In genomic region chr19:2237869-2238153, GRCh38 we compare ENCODE assay signal across 9 cellular contexts. TPM values are rescaled to one million over a fixed set of nuclear protein-coding genes. Genes with fewer than 3 reads are reported as not detected.
DNase-seq lines count a peak whose midpoint lies in the region; ATAC-seq, FAIRE-seq and TF ChIP-seq lines count a peak whose summit lies in the region.
"Had no signal": no experiment of that assay in that cellular context is flagged by ENCODE, and none has a peak within 500 bp of the region (broad histone marks: within the 10 kb centered on the region; RNA-seq: fewer than 3 reads in every experiment).

No MANE protein-coding gene starts in this region.

- no peaks in the 10 kb centered on the region for H3K9me3 Mint-ChIP-seq in activated CD4-positive, alpha-beta T cell treated with anti-CD3 and anti-CD28 coated beads, Interleukin-2, amount 10 ng/mL, durations not matched to agents 24 days and 14 days
- H3K9me3 Mint-ChIP-seq in activated T-helper 2 cell treated with anti-CD3 and anti-CD28 coated beads, Interferon-gamma antibody, Interleukin-2, Interleukin-4, amounts not matched to agents 10 μg/mL and 5 μg/mL and 100 μg/mL, durations not matched to agents 14 hours and 24 hours and 36 hours = no peaks in the 10 kb centered on the region

- H3K4me3 Mint-ChIP-seq in activated CD4-positive, alpha-beta T cell treated with anti-CD3 and anti-CD28 coated beads, Interleukin-2, amount 10 ng/mL, durations not matched to agents 24 days and 14 days = peak overlapping the region; percentile 100
- peak overlapping the region; percentile 99 for H3K4me3 Mint-ChIP-seq in activated T-helper 2 cell treated with anti-CD3 and anti-CD28 coated beads, Interferon-gamma antibody, Interleukin-2, Interleukin-4, amounts not matched to agents 10 μg/mL and 5 μg/mL and 100 μg/mL, durations not matched to agents 14 hours and 24 hours and 36 hours (ENCODE audit: low read depth)

- peaks cover 2% of the 10 kb centered on the region for H3K27me3 Mint-ChIP-seq in activated CD4-positive, alpha-beta T cell treated with anti-CD3 and anti-CD28 coated beads, Interleukin-2, amount 10 ng/mL, durations not matched to agents 24 days and 14 days
- H3K27me3 Mint-ChIP-seq in activated T-helper 2 cell treated with anti-CD3 and anti-CD28 coated beads, Interferon-gamma antibody, Interleukin-2, Interleukin-4, amounts not matched to agents 10 μg/mL and 5 μg/mL and 100 μg/mL, durations not matched to agents 14 hours and 24 hours and 36 hours (ENCODE audit: low read depth) = no peaks in the 10 kb centered on the region

- TF ChIP-seq EP300 in suprapubic skin (IDR thresholded peaks at IDR 0.05) = no peak

- no peak overlapping the region for H3K9ac ChIP-seq in kidney (ENCODE audit: low read length in 2 of 2)

- TF ChIP-seq POLR2A in suprapubic skin (IDR thresholded peaks at IDR 0.05) = no peak

- WGBS in suprapubic skin = 77% methylated on average over 6 of the region's 6 CpGs

- H3K36me3 ChIP-seq in kidney (ENCODE audit: control insufficient read depth in 1 of 2, insufficient read depth in 2 of 2, low read length in 2 of 2) = no peaks in the 10 kb centered on the region
- peaks cover 13% of the 10 kb centered on the region for H3K36me3 ChIP-seq in suprapubic skin

- no peak overlapping the region for H3K27ac ChIP-seq in kidney (ENCODE audit: low read depth in 2 of 2, low read length in 2 of 2)
- peak overlapping the region; percentile 94 for H3K27ac ChIP-seq in suprapubic skin

- no peak for FAIRE-seq in kidney (lab: Jason Lieb, UNC)

- peaks cover 57% of the 10 kb centered on the region for H3K36me3 Mint-ChIP-seq in activated CD4-positive, alpha-beta T cell treated with anti-CD3 and anti-CD28 coated beads, Interleukin-2, amount 10 ng/mL, durations not matched to agents 24 days and 14 days (ENCODE audit: low read depth)
- H3K36me3 Mint-ChIP-seq in activated T-helper 2 cell treated with anti-CD3 and anti-CD28 coated beads, Interferon-gamma antibody, Interleukin-2, Interleukin-4, amounts not matched to agents 10 μg/mL and 5 μg/mL and 100 μg/mL, durations not matched to agents 14 hours and 24 hours and 36 hours (ENCODE audit: low read depth) = peaks cover 63% of the 10 kb centered on the region

- H3K4me1 ChIP-seq in kidney (ENCODE audit: control insufficient read depth in 1 of 2, insufficient read depth in 1 of 2, low read depth in 1 of 2, low read length in 2 of 2) = peaks cover 33 to 52% of the 10 kb centered on the region in 2 donors
- peaks cover 85% of the 10 kb centered on the region for H3K4me1 ChIP-seq in suprapubic skin

- peaks cover 62% of the 10 kb centered on the region for H3K4me1 Mint-ChIP-seq in activated CD4-positive, alpha-beta T cell treated with anti-CD3 and anti-CD28 coated beads, Interleukin-2, amount 10 ng/mL, durations not matched to agents 24 days and 14 days
- H3K4me1 Mint-ChIP-seq in activated T-helper 2 cell treated with anti-CD3 and anti-CD28 coated beads, Interferon-gamma antibody, Interleukin-2, Interleukin-4, amounts not matched to agents 10 μg/mL and 5 μg/mL and 100 μg/mL, durations not matched to agents 14 hours and 24 hours and 36 hours (ENCODE audit: low read depth) = peaks cover 44% of the 10 kb centered on the region

- ATAC-seq in GM19324 (IDR thresholded peaks at IDR 0.05; ENCODE audit: low FRiP score, unreplicated experiment) = no peak

- TF ChIP-seq CTCF in kidney (IDR thresholded peaks at IDR 0.05; ENCODE audit: borderline replicate concordance, extremely low read depth, insufficient read depth) = no peak
- TF ChIP-seq CTCF in suprapubic skin (IDR thresholded peaks at IDR 0.05) = no peak

- peak overlapping the region; percentile 100 for H3K27ac Mint-ChIP-seq in activated CD4-positive, alpha-beta T cell treated with anti-CD3 and anti-CD28 coated beads, Interleukin-2, amount 10 ng/mL, durations not matched to agents 24 days and 14 days
- peak overlapping the region; percentile 99 for H3K27ac Mint-ChIP-seq in activated T-helper 2 cell treated with anti-CD3 and anti-CD28 coated beads, Interferon-gamma antibody, Interleukin-2, Interleukin-4, amounts not matched to agents 10 μg/mL and 5 μg/mL and 100 μg/mL, durations not matched to agents 14 hours and 24 hours and 36 hours

- no peaks in the 10 kb centered on the region for H3K9me3 ChIP-seq in kidney (ENCODE audit: control insufficient read depth in 1 of 2, low read length in 2 of 2)
- H3K9me3 ChIP-seq in suprapubic skin = no peaks in the 10 kb centered on the region

- intact Hi-C loops in activated CD4-positive, alpha-beta T cell treated with anti-CD3 and anti-CD28 coated beads, Interleukin-2, amount 10 ng/mL, durations not matched to agents 24 days and 14 days (cut with micrococcal nuclease) = loop anchor here (5.0 kb wide), 1 partner anchor 71 kb away; no protein-coding TSS in a partner anchor
- intact Hi-C loops in activated T-helper 2 cell treated with anti-CD3 and anti-CD28 coated beads, Interferon-gamma antibody, Interleukin-2, Interleukin-4, amounts not matched to agents 10 μg/mL and 5 μg/mL and 100 μg/mL, durations not matched to agents 14 hours and 24 hours and 36 hours (cut with micrococcal nuclease) = loop anchor here (5.0 kb wide), 3 partner anchors 89 to 154 kb away; partner anchors contain the start of genes LSM7 and SPPL2B
- intact Hi-C loops in kidney (cut with DNase I) = no loop called here

- no peaks in the 10 kb centered on the region for H3K27me3 ChIP-seq in suprapubic skin

- no peak for DNase-seq in activated CD4-positive, alpha-beta T cell treated with anti-CD3 and anti-CD28 coated beads, Interleukin-2, amount 10 ng/mL, durations not matched to agents 24 days and 14 days
- no peak for DNase-seq in activated CD4-positive, alpha-beta T cell treated with anti-CD3 and anti-CD28 coated beads for 1 hour
- no peak for DNase-seq in activated T-helper 2 cell treated with anti-CD3 and anti-CD28 coated beads, Interferon-gamma antibody, Interleukin-2, Interleukin-4, amounts not matched to agents 10 μg/mL and 5 μg/mL and 100 μg/mL, durations not matched to agents 14 hours and 24 hours and 36 hours (ENCODE audit: low spot score)
- DNase-seq in kidney (no peak), suprapubic skin (ENCODE audit: low spot score in 2 of 2) (no peak), cerebellum (ENCODE audit: low spot score) (no peak), DMS153 (lab: John Stamatoyannopoulos, UW) (no peak)
- DNase-seq: GOT3 had no signal

- peak overlapping the region; percentile 76 to 79 for H3K4me3 ChIP-seq in kidney (ENCODE audit: low read length in 2 of 2)
- H3K4me3 ChIP-seq in suprapubic skin = peak overlapping the region; percentile 92

RNA-seq across cellular contexts. Expression of gene SF3A2, which starts 1.2 kb away (rescaled TPM):
- total RNA-seq in activated CD4-positive, alpha-beta T cell treated with anti-CD3 and anti-CD28 coated beads, Interleukin-2, amount 10 ng/mL, durations not matched to agents 24 days and 14 days = 159 and 171 TPM in 2 replicates
- total RNA-seq in activated T-helper 2 cell treated with anti-CD3 and anti-CD28 coated beads, Interferon-gamma antibody, Interleukin-2, Interleukin-4, amounts not matched to agents 10 μg/mL and 5 μg/mL and 100 μg/mL, durations not matched to agents 14 hours and 24 hours and 36 hours = 153 and 154 TPM in 2 replicates
- total RNA-seq in kidney = 64.1 TPM
- polyA plus RNA-seq in kidney (ENCODE audit: insufficient read depth, low read depth, low replicate concordance) = 25.7 TPM
- total RNA-seq in suprapubic skin = 100 to 1,000 TPM in 1 of 4 donors, 10 to 100 TPM in 3; 48.0 to 103 (median 64.8) TPM
- 46.6 TPM for total RNA-seq in cerebellum

RNA-seq across cellular contexts. Expression of gene PLEKHJ1, which starts 1.7 kb away (rescaled TPM):
- 70.5 and 71.6 TPM in 2 replicates for total RNA-seq in activated CD4-positive, alpha-beta T cell treated with anti-CD3 and anti-CD28 coated beads, Interleukin-2, amount 10 ng/mL, durations not matched to agents 24 days and 14 days
- total RNA-seq in activated T-helper 2 cell treated with anti-CD3 and anti-CD28 coated beads, Interferon-gamma antibody, Interleukin-2, Interleukin-4, amounts not matched to agents 10 μg/mL and 5 μg/mL and 100 μg/mL, durations not matched to agents 14 hours and 24 hours and 36 hours = 75.7 and 77.2 TPM in 2 replicates
- 59.7 TPM for total RNA-seq in kidney
- polyA plus RNA-seq in kidney (ENCODE audit: insufficient read depth, low read depth, low replicate concordance) = 156 TPM
- 10 to 100 TPM; 36.1 to 78.0 (median 62.9) TPM for total RNA-seq in suprapubic skin
- 28.1 TPM for total RNA-seq in cerebellum

RNA-seq across cellular contexts. Expression of gene AMH, which starts 11.3 kb away (rescaled TPM):
- 4.0 and 5.1 TPM in 2 replicates for total RNA-seq in activated CD4-positive, alpha-beta T cell treated with anti-CD3 and anti-CD28 coated beads, Interleukin-2, amount 10 ng/mL, durations not matched to agents 24 days and 14 days
- 4.3 TPM in 2 replicates for total RNA-seq in activated T-helper 2 cell treated with anti-CD3 and anti-CD28 coated beads, Interferon-gamma antibody, Interleukin-2, Interleukin-4, amounts not matched to agents 10 μg/mL and 5 μg/mL and 100 μg/mL, durations not matched to agents 14 hours and 24 hours and 36 hours
- total RNA-seq in kidney (1.0 TPM), suprapubic skin (1 to 10 TPM; 1.7 to 4.3 (median 3.0) TPM), cerebellum (1.6 TPM)
- 0.60 TPM for polyA plus RNA-seq in kidney (ENCODE audit: insufficient read depth, low read depth, low replicate concordance)

RNA-seq across cellular contexts. Expression of gene JSRP1, which starts 18.4 kb away (rescaled TPM):
- total RNA-seq in activated CD4-positive, alpha-beta T cell treated with anti-CD3 and anti-CD28 coated beads, Interleukin-2, amount 10 ng/mL, durations not matched to agents 24 days and 14 days = 0.40 and 0.91 TPM in 2 replicates
- total RNA-seq in activated T-helper 2 cell treated with anti-CD3 and anti-CD28 coated beads, Interferon-gamma antibody, Interleukin-2, Interleukin-4, amounts not matched to agents 10 μg/mL and 5 μg/mL and 100 μg/mL, durations not matched to agents 14 hours and 24 hours and 36 hours = 0.21 and 0.67 TPM in 2 replicates
- total RNA-seq in kidney (5.0 TPM), suprapubic skin (not detected), cerebellum (not detected)
- polyA plus RNA-seq in kidney (ENCODE audit: insufficient read depth, low read depth, low replicate concordance) = 0.37 TPM

RNA-seq across cellular contexts. Expression of gene PEAK3, which starts 44.2 kb away (rescaled TPM):
- total RNA-seq in activated CD4-positive, alpha-beta T cell treated with anti-CD3 and anti-CD28 coated beads, Interleukin-2, amount 10 ng/mL, durations not matched to agents 24 days and 14 days = 0.09 TPM in 1 of 2 replicates, not detected in the other
- 0.11 and 0.18 TPM in 2 replicates for total RNA-seq in activated T-helper 2 cell treated with anti-CD3 and anti-CD28 coated beads, Interferon-gamma antibody, Interleukin-2, Interleukin-4, amounts not matched to agents 10 μg/mL and 5 μg/mL and 100 μg/mL, durations not matched to agents 14 hours and 24 hours and 36 hours
- total RNA-seq in kidney = 2.1 TPM
- polyA plus RNA-seq in kidney (ENCODE audit: insufficient read depth, low read depth, low replicate concordance) = not detected
- 1 to 10 TPM in 1 of 4 donors, under 1 TPM in 1, not detected in 2; 0.55 to 1.4 TPM for total RNA-seq in suprapubic skin
- total RNA-seq in cerebellum = not detected
